Comparison of ENCODE assay signal across 17 cellular contexts in the genomic region with DNA sequence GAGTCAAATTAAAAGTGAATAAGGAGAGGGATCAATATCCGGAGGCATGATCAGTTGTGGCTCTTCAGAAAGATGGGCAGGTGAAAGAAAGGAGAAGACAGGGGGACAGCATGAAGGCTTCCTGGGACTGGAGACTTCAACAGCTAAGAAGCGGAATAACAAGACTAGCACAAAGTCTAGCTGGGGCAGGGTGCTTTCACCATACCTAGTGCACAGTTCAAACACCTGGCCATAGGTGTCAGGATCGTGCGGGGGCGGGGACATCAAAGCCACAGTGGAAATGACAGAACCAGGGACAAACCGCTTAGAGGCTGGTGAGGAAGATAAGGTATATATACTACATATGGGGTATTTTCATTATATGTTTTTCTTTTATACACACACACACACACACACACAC.
DNase-seq lines count a peak whose midpoint lies in the region; ATAC-seq and TF ChIP-seq lines count a peak whose summit lies in the region.
"Had no signal": no experiment of that assay in that cellular context is flagged by ENCODE, and none has a peak within 500 bp of the region (broad histone marks: within the 10 kb centered on the region; RNA-seq: fewer than 3 reads in every experiment).

No MANE protein-coding gene starts in this region.

- no peaks in the 10 kb centered on the region for H3K36me3 ChIP-seq in neural progenitor cell
- H3K36me3 ChIP-seq: BLaER1 treated with 17β-estradiol and CSF1 and Interleukin-3, amounts not matched to agents 10 nM and 100 nM had no signal

- H3K27me3 ChIP-seq in neural progenitor cell: no peaks in the 10 kb centered on the region
- H3K27me3 ChIP-seq: BLaER1 treated with 17β-estradiol and CSF1 and Interleukin-3, amounts not matched to agents 10 nM and 100 nM had no signal

- peak; percentile 3 for DNase-seq in stimulated activated CD4-positive, alpha-beta T cell treated with anti-CD3 and anti-CD28 coated beads, Interleukin-15, amount 100 ng/mL, for 24 hours
- no peak for DNase-seq in stimulated activated CD4-positive, alpha-beta T cell treated with anti-CD3 and anti-CD28 coated beads, Interleukin-4, amount 100 ng/mL, for 1 hour
- DNase-seq in left colon (peak in 1 of 2 donors; percentile 14), neural progenitor cell (ENCODE audit: low spot score) (no peak), SW 1271 (lab: John Stamatoyannopoulos, UW) (no peak), DMS153 (lab: John Stamatoyannopoulos, UW) (no peak), foreskin fibroblast (no peak)
- DNase-seq: Calu3; CD8-positive, alpha-beta T cell; DMS79; GF-D8; GOT3; H7; HFFc6 had no signal

- no peaks in the 10 kb centered on the region for H3K79me2 ChIP-seq in neural progenitor cell (ENCODE audit: low read depth)

- no peak overlapping the region for H3K4me3 ChIP-seq in neural progenitor cell
- H3K4me3 ChIP-seq in foreskin fibroblast (ENCODE audit: low read depth in 1 of 2, low read length in 2 of 2): no peak overlapping the region
- H3K4me3 ChIP-seq: BLaER1 treated with 17β-estradiol and CSF1 and Interleukin-3, amounts not matched to agents 10 nM and 100 nM had no signal

- no peaks in the 10 kb centered on the region for H3K36me3 Mint-ChIP-seq in neural progenitor cell

- H3K9me3 Mint-ChIP-seq in neural progenitor cell: no peaks in the 10 kb centered on the region
- H3K9me3 Mint-ChIP-seq: CD8-positive, alpha-beta T cell; HFFc6 had no signal

- H3K4me1 ChIP-seq in neural progenitor cell: peaks cover 3% of the 10 kb centered on the region

- intact Hi-C loops in left colon (cut with DNase I, micrococcal nuclease): loop anchor here in 1 of 2 donors (5.0 to 10.0 kb wide), 2 partner anchors 1097 to 1585 kb away; no protein-coding TSS in a partner anchor

- H4K20me1 ChIP-seq in neural progenitor cell (ENCODE audit: low read depth): no peaks in the 10 kb centered on the region
- H4K20me1 ChIP-seq: BLaER1 treated with 17β-estradiol and CSF1 and Interleukin-3, amounts not matched to agents 10 nM and 100 nM had no signal

- H2AFZ ChIP-seq in neural progenitor cell (replicated peaks): no peak overlapping the region

- H3K4me1 Mint-ChIP-seq in neural progenitor cell: peaks cover 10% of the 10 kb centered on the region

- no peak overlapping the region for H3K27ac ChIP-seq in neural progenitor cell

- no peaks in the 10 kb centered on the region for H3K9me3 ChIP-seq in neural progenitor cell (ENCODE audit: low read depth)
- H3K9me3 ChIP-seq: BLaER1 treated with 17β-estradiol and CSF1 and Interleukin-3, amounts not matched to agents 10 nM and 100 nM had no signal

- H3K4me3 Mint-ChIP-seq in neural progenitor cell: no peak overlapping the region
- H3K4me3 Mint-ChIP-seq: B cell; CD8-positive, alpha-beta T cell; HFFc6 had no signal

- TF ChIP-seq CTCF in neural progenitor cell (IDR thresholded peaks at IDR 0.05) (no peak), foreskin fibroblast (IDR thresholded peaks at IDR 0.05; ENCODE audit: low read depth, low read length) (no peak)

- H3K9ac ChIP-seq in neural progenitor cell: no peak overlapping the region
- H3K9ac ChIP-seq: BLaER1 treated with 17β-estradiol and CSF1 and Interleukin-3, amounts not matched to agents 10 nM and 100 nM had no signal

- peak; percentile 57 for ATAC-seq in left colon
- ATAC-seq: CD8-positive, alpha-beta T cell; HCT116 had no signal

- peaks cover 6% of the 10 kb centered on the region for H3K27me3 Mint-ChIP-seq in neural progenitor cell (ENCODE audit: insufficient read depth, low read depth)

- H3K4me2 ChIP-seq in neural progenitor cell: no peak overlapping the region

- H3K27ac Mint-ChIP-seq in neural progenitor cell: peak overlapping the region; percentile 1
- H3K27ac Mint-ChIP-seq: B cell; CD8-positive, alpha-beta T cell; HFFc6 had no signal

- H3F3A ChIP-seq in neural progenitor cell (ENCODE audit: low read depth): no peaks in the 10 kb centered on the region
